13 cellular contexts compared by ENCODE assay signal in genomic region chr7:138608292-138608691, GRCh38.
DNase-seq lines count a peak whose midpoint lies in the region; ATAC-seq and TF ChIP-seq lines count a peak whose summit lies in the region.
"Had no signal": no experiment of that assay in that cellular context is flagged by ENCODE, and none has a peak within 500 bp of the region (broad histone marks: within the 10 kb centered on the region; RNA-seq: fewer than 3 reads in every experiment).

No MANE protein-coding gene starts in this region.

- H3K18ac ChIP-seq in mesendoderm (ENCODE audit: low read length), result no peak overlapping the region

- WGBS in mesendoderm (ENCODE audit: extremely low coverage, insufficient coverage, low lambda C conversion rate), result 100% methylated on average over 1 of the region's 12 CpGs

- peak; percentile 64 to 86 for ATAC-seq in activated naive CD4-positive, alpha-beta T cell treated with anti-CD3 and anti-CD28 coated beads, Interleukin-2, amount 50 U/mL, for 72 hours
- ATAC-seq in HG03045 (IDR thresholded peaks at IDR 0.05; ENCODE audit: unreplicated experiment), result peak; percentile 78
- ATAC-seq in stimulated activated naive CD8-positive, alpha-beta T cell treated with anti-CD3 and anti-CD28 coated beads, Interleukin-15, Interleukin-2, amounts not matched to agents 100 U/mL and 50 U/mL, for 24 hours, result peak; percentile 49
- no peak for ATAC-seq in GM21447 (IDR thresholded peaks at IDR 0.05; ENCODE audit: unreplicated experiment)

- H3K36me3 Mint-ChIP-seq in activated naive CD4-positive, alpha-beta T cell treated with anti-CD3 and anti-CD28 coated beads, Interleukin-2, amount 50 U/mL, for 72 hours, result peaks cover 0 to 2% of the 10 kb centered on the region in 2 donors

- H3K27ac Mint-ChIP-seq in activated naive CD4-positive, alpha-beta T cell treated with anti-CD3 and anti-CD28 coated beads, Interleukin-2, amount 50 U/mL, for 72 hours, result no peak overlapping the region
- H3K27ac Mint-ChIP-seq: dendritic cell treated with granulocyte-macrophage colony-stimulating factor and Interleukin-4, amounts not matched to agents 40 ng/mL and 50 ng/mL, for 4 days had no signal

- H3K79me2 ChIP-seq in mesendoderm (ENCODE audit: control insufficient read depth, insufficient read depth, low read length), result no peaks in the 10 kb centered on the region

- H3K56ac ChIP-seq in mesendoderm (ENCODE audit: low read length), result no peak overlapping the region

- H3K4me3 ChIP-seq in choroid plexus epithelial cell (ENCODE audit: low read depth, low read length) (no peak overlapping the region), mesendoderm (ENCODE audit: low read length) (no peak overlapping the region)
- H3K4me3 ChIP-seq: BLaER1, sigmoid colon, testis had no signal

- no peak overlapping the region for H2BK15ac ChIP-seq in mesendoderm (replicated peaks; ENCODE audit: low read depth)

- H3K23ac ChIP-seq in mesendoderm (ENCODE audit: low read length), result no peak overlapping the region

- no peaks in the 10 kb centered on the region for H3K36me3 ChIP-seq in mesendoderm (ENCODE audit: control insufficient read depth, insufficient read depth, low read length)
- H3K36me3 ChIP-seq: BLaER1, sigmoid colon had no signal

- peaks cover 0 to 2% of the 10 kb centered on the region in 2 donors for H3K9me3 Mint-ChIP-seq in activated naive CD4-positive, alpha-beta T cell treated with anti-CD3 and anti-CD28 coated beads, Interleukin-2, amount 50 U/mL, for 72 hours
- H3K9me3 Mint-ChIP-seq: dendritic cell treated with granulocyte-macrophage colony-stimulating factor and Interleukin-4, amounts not matched to agents 40 ng/mL and 50 ng/mL, for 4 days had no signal

- no peak overlapping the region for H2BK5ac ChIP-seq in mesendoderm (ENCODE audit: low read length)

- no peaks in the 10 kb centered on the region for H3K4me1 ChIP-seq in mesendoderm (ENCODE audit: control insufficient read depth, low read depth, low read length)
- H3K4me1 ChIP-seq: BLaER1, sigmoid colon had no signal

- no peaks in the 10 kb centered on the region for H3K79me1 ChIP-seq in mesendoderm (ENCODE audit: low read length)

- no peak for TF ChIP-seq CTCF in choroid plexus epithelial cell (conservative IDR thresholded peaks at IDR 0.05; ENCODE audit: low read depth, low read length)

- no peak overlapping the region for H4K5ac ChIP-seq in mesendoderm (ENCODE audit: low read length)

- H3K4ac ChIP-seq in mesendoderm (ENCODE audit: low read depth, low read length), result no peak overlapping the region

- no peak overlapping the region for H3K9ac ChIP-seq in mesendoderm (ENCODE audit: low read length)
- H3K9ac ChIP-seq: BLaER1 had no signal

- H3K27me3 ChIP-seq in mesendoderm (ENCODE audit: insufficient read depth, low read length, poor library complexity), result no peaks in the 10 kb centered on the region
- H3K27me3 ChIP-seq: BLaER1, sigmoid colon, testis had no signal

- DNase-seq in activated naive CD4-positive, alpha-beta T cell treated with anti-CD3 and anti-CD28 coated beads, Interleukin-2, amount 50 U/mL, for 72 hours (ENCODE audit: low spot score in 2 of 2), result no peak
- no peak for DNase-seq in activated naive CD4-positive, alpha-beta T cell treated with anti-CD3 and anti-CD28 coated beads, Interleukin-2, amount 50 U/mL, for 16 hours
- DNase-seq in choroid plexus epithelial cell (ENCODE audit: low read depth) (peak; percentile 77), mesendoderm (no peak), kidney tubule cell (ENCODE audit: low spot score) (no peak)
- DNase-seq in stimulated activated naive CD8-positive, alpha-beta T cell treated with anti-CD3 and anti-CD28 coated beads, Interleukin-15, Interleukin-2, amounts not matched to agents 100 U/mL and 50 U/mL, for 24 hours, result peak; percentile 32
- DNase-seq: NCI-H748 treated with DMSO at 0.1 percent for 48 hours, sigmoid colon, testis had no signal

- H2AK5ac ChIP-seq in mesendoderm (ENCODE audit: low read length), result no peak overlapping the region

- no peak overlapping the region for H2BK120ac ChIP-seq in mesendoderm (ENCODE audit: low read depth, low read length)

- no peak overlapping the region for H4K8ac ChIP-seq in mesendoderm (ENCODE audit: low read depth, low read length)

- no peak overlapping the region for H3K4me2 ChIP-seq in mesendoderm (ENCODE audit: low read length)
- H3K4me2 ChIP-seq: BLaER1 had no signal

- H3K27ac ChIP-seq in mesendoderm (ENCODE audit: low read depth, low read length), result no peak overlapping the region
- H3K27ac ChIP-seq: BLaER1, sigmoid colon, testis had no signal

Comparison
In these comparisons a context has a peak if more than half of its experiments do, and no peak if none do; other contexts are left out.
1. DNase-seq: peak in choroid plexus epithelial cell (single experiment) and stimulated activated naive CD8-positive, alpha-beta T cell treated with anti-CD3 and anti-CD28 coated beads, Interleukin-15, Interleukin-2, amounts not matched to agents 100 U/mL and 50 U/mL, for 24 hours (single experiment); none in activated naive CD4-positive, alpha-beta T cell treated with anti-CD3 and anti-CD28 coated beads, Interleukin-2, amount 50 U/mL, for 72 hours (0 of 2), activated naive CD4-positive, alpha-beta T cell treated with anti-CD3 and anti-CD28 coated beads, Interleukin-2, amount 50 U/mL, for 16 hours (single experiment), mesendoderm (single experiment) and kidney tubule cell (single experiment).